ENCODE assay signal across 1 cellular context in genomic region chr1:54768093-54768492, GRCh38.
TF ChIP-seq lines count a peak whose summit lies in the region.

No MANE protein-coding gene starts in this region.

TF ChIP-seq in H1, 55 proteins besides CTCF, POLR2A, EP300 and RAD21:
- TF ChIP-seq SAP30 (IDR thresholded peaks at IDR 0.05; ENCODE audit: insufficient read depth, insufficient replicate concordance, low read length) (no peak), EZH2 (IDR thresholded peaks at IDR 0.05; ENCODE audit: low read depth, low read length, severe bottlenecking) (no peak), SUZ12 (IDR thresholded peaks at IDR 0.05; ENCODE audit: low read length) (no peak), TCF12 (IDR thresholded peaks at IDR 0.05; ENCODE audit: low read depth, low read length) (no peak), SP2 (IDR thresholded peaks at IDR 0.05; ENCODE audit: low read length) (no peak), POLR2AphosphoS5 (IDR thresholded peaks at IDR 0.05; ENCODE audit: low read depth, low read length) (no peak), RFX5 (IDR thresholded peaks at IDR 0.05; ENCODE audit: borderline replicate concordance, low read depth, low read length) (no peak), CEBPB (IDR thresholded peaks at IDR 0.05; ENCODE audit: low read depth, low read length) (no peak), RXRA (IDR thresholded peaks at IDR 0.05; ENCODE audit: insufficient read depth, low read depth, low read length) (no peak), MAX (IDR thresholded peaks at IDR 0.05) (no peak), FOSL1 (IDR thresholded peaks at IDR 0.05; ENCODE audit: insufficient read depth, low read depth, low read length) (no peak), BCL11A (IDR thresholded peaks at IDR 0.05; ENCODE audit: low read depth in 2 of 2, low read length in 2 of 2) (no peak), SIN3A (conservative IDR thresholded peaks at IDR 0.05 in 1 of 2, IDR thresholded peaks at IDR 0.05 in 1 of 2; ENCODE audit: low read depth in 1 of 2, low read length in 2 of 2) (no peak), KDM1A (IDR thresholded peaks at IDR 0.05; ENCODE audit: borderline replicate concordance, low read length) (no peak), SP4 (IDR thresholded peaks at IDR 0.05; ENCODE audit: low read length) (no peak), NANOG (IDR thresholded peaks at IDR 0.05; ENCODE audit: insufficient read depth, low read depth, low read length, poor library complexity, severe bottlenecking) (no peak)
